In the genomic region with DNA sequence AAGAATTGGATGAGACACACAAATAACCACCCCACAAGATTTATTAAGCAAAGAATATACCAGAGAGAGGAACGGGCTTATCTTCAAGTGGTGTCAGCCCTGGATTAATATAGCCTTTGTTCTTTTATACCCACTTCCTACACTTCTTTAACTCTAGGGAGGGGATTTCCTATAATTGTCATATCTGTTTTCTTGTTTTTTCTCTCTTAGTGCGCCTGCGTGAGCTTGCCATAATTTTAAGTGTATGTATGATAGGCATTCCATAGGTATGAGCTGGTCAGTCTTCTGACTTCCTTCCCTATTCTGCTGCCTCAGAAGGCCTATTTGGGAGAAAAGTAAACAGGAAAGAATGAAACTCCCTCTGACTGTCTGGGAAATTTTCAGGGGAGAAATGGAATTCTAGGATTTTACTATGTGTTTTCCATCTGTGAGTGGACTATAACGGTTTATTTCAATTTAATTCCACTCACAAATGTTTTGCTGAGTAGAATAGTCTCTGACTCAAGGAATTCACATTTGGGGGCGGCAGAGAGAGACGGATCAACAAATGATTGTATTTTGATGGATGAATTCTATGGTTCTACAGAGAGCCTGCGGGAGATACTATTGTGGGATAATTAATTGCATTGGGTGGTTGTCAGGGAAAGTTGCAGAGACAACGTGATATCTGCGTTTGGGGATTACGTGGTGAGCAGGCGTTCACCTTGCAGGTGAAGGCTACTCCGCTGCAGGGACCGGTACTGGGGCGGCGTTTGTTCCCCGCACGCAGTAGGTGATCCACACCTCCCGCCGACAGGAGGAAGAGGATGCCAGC, we compare ENCODE assay signal across 8 cellular contexts. TPM values are rescaled to one million over a fixed set of nuclear protein-coding genes. Genes with fewer than 3 reads are reported as not detected.
DNase-seq lines count a peak whose midpoint lies in the region; ATAC-seq, FAIRE-seq and TF ChIP-seq lines count a peak whose summit lies in the region.

No MANE protein-coding gene starts in this region.

- H3K36me3 ChIP-seq in spleen = peaks cover 0 to 13% (median 6%) of the 10 kb centered on the region in 6 donors

- no peaks in the 10 kb centered on the region for H3K9me3 ChIP-seq in spleen

- peak in 1 of 3 donors; percentile 16 for TF ChIP-seq POLR2A in spleen (IDR thresholded peaks at IDR 0.05)

- peak; percentile 56 for DNase-seq in GM10266 (ENCODE audit: extremely low spot score)
- DNase-seq in RCC 7860 (ENCODE audit: low spot score) = peak; percentile 92
- peak; percentile 94 for DNase-seq in amniotic epithelial cell (ENCODE audit: low read depth)
- DNase-seq in spleen = no peak
- no peak for DNase-seq in GM19240 (ENCODE audit: insufficient read length, low spot score)
- no peak for DNase-seq in mucosa of gallbladder (ENCODE audit: low spot score)

- H3K27ac ChIP-seq in spleen = peak overlapping the region; percentile 87 to 99 (median 98)

- intact Hi-C loops in spleen (cut with DNase I; ENCODE audit: low total_unique reads) = loop anchor here (10.0 kb wide), 2 partner anchors 93 to 517 kb away; a partner anchor contains a TSS

- WGBS in spleen, 5 donors = 0 to 2% (median 1%) methylated on average over 15 to 19 of the region's 19 CpGs

- H3K27me3 ChIP-seq in spleen (replicated peaks in 1 of 7) = no peaks in the 10 kb centered on the region

- H3K4me1 ChIP-seq in spleen = peaks cover 13 to 50% (median 37%) of the 10 kb centered on the region in 6 donors

- peak; percentile 16 for ATAC-seq in HG02588 (IDR thresholded peaks at IDR 0.05; ENCODE audit: unreplicated experiment)

- TF ChIP-seq CTCF in GM10266 (IDR thresholded peaks at IDR 0.05; ENCODE audit: control insufficient read depth, insufficient read depth, low read depth, missing control alignments) (peak; percentile 8), spleen (IDR thresholded peaks at IDR 0.05 in 8 of 11, conservative IDR thresholded peaks at IDR 0.05 in 3 of 11) (no peak)

- FAIRE-seq in RCC 7860 (lab: Jason Lieb, UNC) = peak; percentile 69

- H3K4me3 ChIP-seq in iPS-11a (ENCODE audit: low read depth, low read length) (peak overlapping the region; percentile 88), spleen (peak overlapping the region; percentile 85 to 96 (median 90))

RNA-seq across cellular contexts. Expression of a gene that starts 0.6 kb away (rescaled TPM):
- total RNA-seq in spleen (10 to 100 TPM; 14.0 to 21.5 (median 14.6) TPM), mucosa of gallbladder (7.0 TPM)
- polyA plus RNA-seq in spleen = 1 to 10 TPM; 2.7 to 4.4 (median 3.0) TPM

Comparison
In these comparisons a context has a peak if more than half of its experiments do, and no peak if none do; other contexts are left out.
1. DNase-seq: peak in GM10266 (single experiment), RCC 7860 (single experiment) and amniotic epithelial cell (single experiment); none in spleen (single experiment), GM19240 (single experiment) and mucosa of gallbladder (single experiment).